Comparison of ENCODE assay signal across 1 cellular context in the genomic region with DNA sequence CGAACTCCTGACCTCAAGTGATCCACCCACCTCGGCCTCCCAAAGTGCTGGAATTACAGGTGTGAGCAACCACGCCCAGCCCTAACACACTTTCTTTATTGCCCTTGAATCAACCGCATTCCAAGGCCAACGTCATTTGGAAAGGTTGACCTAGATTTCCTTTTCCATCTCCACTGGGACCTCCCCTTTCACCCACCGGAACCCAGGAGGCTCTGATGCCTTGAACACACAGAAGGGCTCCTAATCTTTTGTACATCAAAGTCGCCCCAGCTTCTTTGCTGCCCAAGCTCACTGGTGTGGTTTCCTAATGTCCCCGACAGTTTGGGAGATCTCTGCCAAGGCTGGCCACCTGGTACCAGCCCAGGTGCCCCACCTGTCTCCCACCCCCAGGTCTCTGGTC.
TF ChIP-seq lines count a peak whose summit lies in the region.

No MANE protein-coding gene starts in this region.

TF ChIP-seq in WTC11, 78 proteins besides CTCF, POLR2A, EP300 and RAD21 (continued from another document):
- TF ChIP-seq, protein P1, sequence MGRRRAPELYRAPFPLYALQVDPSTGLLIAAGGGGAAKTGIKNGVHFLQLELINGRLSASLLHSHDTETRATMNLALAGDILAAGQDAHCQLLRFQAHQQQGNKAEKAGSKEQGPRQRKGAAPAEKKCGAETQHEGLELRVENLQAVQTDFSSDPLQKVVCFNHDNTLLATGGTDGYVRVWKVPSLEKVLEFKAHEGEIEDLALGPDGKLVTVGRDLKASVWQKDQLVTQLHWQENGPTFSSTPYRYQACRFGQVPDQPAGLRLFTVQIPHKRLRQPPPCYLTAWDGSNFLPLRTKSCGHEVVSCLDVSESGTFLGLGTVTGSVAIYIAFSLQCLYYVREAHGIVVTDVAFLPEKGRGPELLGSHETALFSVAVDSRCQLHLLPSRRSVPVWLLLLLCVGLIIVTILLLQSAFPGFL (CRISPR knock-in tag; IDR thresholded peaks at IDR 0.05; ENCODE audit: borderline replicate concordance) = no peak
- no peak for TF ChIP-seq TEAD4 (CRISPR knock-in tag; IDR thresholded peaks at IDR 0.05)
TF ChIP-seq in WTC11: peak in this region for 0.
